9 cellular contexts compared by ENCODE assay signal in the genomic region with DNA sequence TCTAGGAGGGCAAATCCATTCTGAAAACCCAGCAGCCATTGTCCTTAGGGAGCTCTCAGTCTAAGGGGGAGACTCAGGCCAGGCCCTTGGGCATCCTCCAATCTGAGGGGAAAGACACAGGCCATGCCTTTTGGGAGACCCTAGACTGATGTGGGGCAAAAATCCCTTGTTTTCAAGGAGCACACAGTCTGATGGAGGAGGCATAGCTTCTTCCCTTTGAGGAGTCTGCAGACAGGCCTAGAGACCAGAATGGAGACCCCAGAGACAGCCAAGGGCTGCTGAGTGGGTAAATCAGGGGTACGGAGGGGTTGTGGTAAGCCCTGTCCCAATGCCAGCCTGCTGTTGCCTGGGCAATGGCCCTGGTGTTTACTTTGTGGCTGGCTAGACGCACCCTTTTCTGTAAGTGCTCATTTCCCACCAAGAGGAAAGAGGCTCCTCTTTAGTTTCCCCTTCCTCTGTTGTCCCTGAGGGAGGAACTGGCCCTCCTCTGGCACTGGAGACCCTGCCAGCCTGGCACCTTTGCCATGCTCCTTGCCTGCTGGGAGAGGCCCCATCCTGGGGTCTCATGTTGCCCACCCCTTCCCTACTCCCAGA. TPM values are rescaled to one million over a fixed set of nuclear protein-coding genes. Genes with fewer than 3 reads are reported as not detected.
DNase-seq lines count a peak whose midpoint lies in the region; ATAC-seq and TF ChIP-seq lines count a peak whose summit lies in the region.
"Had no signal": no experiment of that assay in that cellular context is flagged by ENCODE, and none has a peak within 500 bp of the region (broad histone marks: within the 10 kb centered on the region; RNA-seq: fewer than 3 reads in every experiment).

No MANE protein-coding gene starts in this region.

- no peaks in the 10 kb centered on the region for H3K27me3 ChIP-seq in DND-41 (ENCODE audit: insufficient read depth, low read length, poor library complexity)
- no peaks in the 10 kb centered on the region for H3K27me3 ChIP-seq in parathyroid adenoma (ENCODE audit: control insufficient read depth, insufficient read depth, low read length)

- H3K9ac ChIP-seq in DND-41 (ENCODE audit: low read depth, low read length) (no peak overlapping the region), parathyroid adenoma (no peak overlapping the region)

- H3K27ac ChIP-seq in DND-41 (ENCODE audit: low read length): peak overlapping the region; percentile 44; the same call in 1 of the 2 replicates
- H3K27ac ChIP-seq in epithelial cell of prostate: peak overlapping the region; percentile 73
- H3K27ac ChIP-seq in parathyroid adenoma: peak overlapping the region; percentile 33

- H2AFZ ChIP-seq in DND-41 (ENCODE audit: low read depth, low read length) (no peak overlapping the region), parathyroid adenoma (no peak overlapping the region)

- H4K20me1 ChIP-seq in DND-41 (ENCODE audit: insufficient read depth, low read length): peaks cover 66% of the 10 kb centered on the region

- no peak overlapping the region for H3K4me2 ChIP-seq in DND-41 (ENCODE audit: insufficient read depth, low read length)
- H3K4me2 ChIP-seq in parathyroid adenoma (ENCODE audit: low read length): no peak overlapping the region

- DNase-seq in DND-41: no peak
- DNase-seq in LHCN-M2 (ENCODE audit: low read depth): peak; percentile 35
- DNase-seq in epithelial cell of prostate (ENCODE audit: low read depth, low spot score): no peak
- DNase-seq in HCEC 1CT: no peak
- no peak for DNase-seq in NCI-H345 (lab: John Stamatoyannopoulos, UW)
- DNase-seq in activated effector memory CD4-positive, alpha-beta T cell treated with Interleukin-2 at 50 U/mL for 16 hours: no peak
- DNase-seq: small intestine had no signal

- ATAC-seq in DND-41 (ENCODE audit: insufficient read depth, low read depth) (no peak), GM18498 (IDR thresholded peaks at IDR 0.05; ENCODE audit: unreplicated experiment) (no peak)

- H3K4me3 ChIP-seq in DND-41 (ENCODE audit: low read depth in 1 of 2, low read length in 2 of 2): no peak overlapping the region
- H3K4me3 ChIP-seq in parathyroid adenoma (ENCODE audit: low read depth, low read length): no peak overlapping the region

- H3K36me3 ChIP-seq in DND-41 (ENCODE audit: insufficient read depth, low read length) (peaks cover 15% of the 10 kb centered on the region), parathyroid adenoma (ENCODE audit: control insufficient read depth, insufficient read depth, low read length) (no peaks in the 10 kb centered on the region)

- H3K4me1 ChIP-seq in DND-41 (ENCODE audit: insufficient read depth, low read length): peaks cover 36% of the 10 kb centered on the region
- H3K4me1 ChIP-seq in parathyroid adenoma: peaks cover 3% of the 10 kb centered on the region

- TF ChIP-seq CTCF in DND-41 (IDR thresholded peaks at IDR 0.05; ENCODE audit: borderline replicate concordance, extremely low read depth, low read length, poor library complexity, severe bottlenecking) (no peak), parathyroid adenoma (IDR thresholded peaks at IDR 0.05) (no peak)

- H3K9me3 ChIP-seq in DND-41 (ENCODE audit: insufficient read depth, low read length, severe bottlenecking): no peaks in the 10 kb centered on the region
- no peaks in the 10 kb centered on the region for H3K9me3 ChIP-seq in parathyroid adenoma (ENCODE audit: control insufficient read depth, low read length)

- peaks cover 95% of the 10 kb centered on the region for H3K79me2 ChIP-seq in DND-41 (ENCODE audit: insufficient read depth, low read length)
- H3K79me2 ChIP-seq in parathyroid adenoma: peaks cover 32% of the 10 kb centered on the region

RNA-seq across cellular contexts. Expression of a gene that starts 19.3 kb away (rescaled TPM):
- total RNA-seq in LHCN-M2 (2014; rRNA removed): 20.8 and 31.7 TPM in 2 replicates
- polyA plus RNA-seq in LHCN-M2 (2012): 56.8 TPM
